ENCODE assay signal across 1 cellular context in genomic region chr19:42132851-42133528, GRCh38.
TF ChIP-seq lines count a peak whose summit lies in the region.

No MANE protein-coding gene starts in this region.

TF ChIP-seq in HepG2, 621 proteins besides CTCF, POLR2A, EP300 and RAD21 (continued from another document):
- TF ChIP-seq, protein P1, sequence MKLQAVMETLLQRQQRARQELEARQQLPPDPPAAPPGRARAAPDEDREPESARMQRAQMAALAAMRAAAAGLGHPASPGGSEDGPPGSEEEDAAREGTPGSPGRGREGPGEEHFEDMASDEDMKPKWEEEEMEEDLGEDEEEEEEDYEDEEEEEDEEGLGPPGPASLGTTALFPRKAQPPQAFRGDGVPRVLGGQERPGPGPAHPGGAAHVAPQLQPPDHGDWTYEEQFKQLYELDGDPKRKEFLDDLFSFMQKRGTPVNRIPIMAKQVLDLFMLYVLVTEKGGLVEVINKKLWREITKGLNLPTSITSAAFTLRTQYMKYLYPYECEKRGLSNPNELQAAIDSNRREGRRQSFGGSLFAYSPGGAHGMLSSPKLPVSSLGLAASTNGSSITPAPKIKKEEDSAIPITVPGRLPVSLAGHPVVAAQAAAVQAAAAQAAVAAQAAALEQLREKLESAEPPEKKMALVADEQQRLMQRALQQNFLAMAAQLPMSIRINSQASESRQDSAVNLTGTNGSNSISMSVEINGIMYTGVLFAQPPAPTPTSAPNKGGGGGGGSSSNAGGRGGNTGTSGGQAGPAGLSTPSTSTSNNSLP (IDR thresholded peaks at IDR 0.05; ENCODE audit: low read depth, low read length) = no peak
- TF ChIP-seq SIX4 (CRISPR knock-in tag; IDR thresholded peaks at IDR 0.05) (no peak), ZNF180 (CRISPR knock-in tag; IDR thresholded peaks at IDR 0.05; ENCODE audit: borderline replicate concordance, low read depth) (no peak), RARG (CRISPR knock-in tag; IDR thresholded peaks at IDR 0.05; ENCODE audit: low read depth) (no peak), ZNF256 (CRISPR knock-in tag; conservative IDR thresholded peaks at IDR 0.05) (no peak), ZNF205 (CRISPR knock-in tag; IDR thresholded peaks at IDR 0.05) (no peak), ZNF331 (CRISPR knock-in tag; IDR thresholded peaks at IDR 0.05) (no peak), NFKB2 (CRISPR knock-in tag; IDR thresholded peaks at IDR 0.05; ENCODE audit: borderline replicate concordance) (no peak), MED13 (CRISPR knock-in tag; IDR thresholded peaks at IDR 0.05) (no peak), DZIP1 (CRISPR knock-in tag; IDR thresholded peaks at IDR 0.05) (no peak), ZNF776 (CRISPR knock-in tag; IDR thresholded peaks at IDR 0.05) (no peak), IRF1 (CRISPR knock-in tag; IDR thresholded peaks at IDR 0.05; ENCODE audit: low read depth) (no peak), AGO1 (IDR thresholded peaks at IDR 0.05; ENCODE audit: low read depth, low read length, poor library complexity, severe bottlenecking) (no peak), ZNF7 (CRISPR knock-in tag; IDR thresholded peaks at IDR 0.05) (no peak), ZNF777 (CRISPR knock-in tag; IDR thresholded peaks at IDR 0.05) (no peak), NFE2L1 (CRISPR knock-in tag; IDR thresholded peaks at IDR 0.05; ENCODE audit: borderline replicate concordance) (no peak), THRA (CRISPR knock-in tag; IDR thresholded peaks at IDR 0.05; ENCODE audit: borderline replicate concordance) (no peak), ATRX (CRISPR knock-in tag; IDR thresholded peaks at IDR 0.05; ENCODE audit: borderline replicate concordance) (no peak), ZNF615 (CRISPR knock-in tag; IDR thresholded peaks at IDR 0.05; ENCODE audit: borderline replicate concordance) (no peak), SMARCE1 (IDR thresholded peaks at IDR 0.05; ENCODE audit: borderline replicate concordance) (no peak), ELF3 (CRISPR knock-in tag; IDR thresholded peaks at IDR 0.05) (no peak), NCOA2 (CRISPR knock-in tag; IDR thresholded peaks at IDR 0.05) (no peak), ZNF772 (CRISPR knock-in tag; IDR thresholded peaks at IDR 0.05) (no peak), ZNF225 (CRISPR knock-in tag; IDR thresholded peaks at IDR 0.05) (0 out of 2 replicates have a peak, but pooled peaks have one; percentile 28), KDM4B (CRISPR knock-in tag; IDR thresholded peaks at IDR 0.05) (no peak), ZSCAN30 (CRISPR knock-in tag; IDR thresholded peaks at IDR 0.05) (no peak), TBL1XR1 (IDR thresholded peaks at IDR 0.05; ENCODE audit: borderline replicate concordance, low read length, partially characterized antibody) (no peak), JDP2 (CRISPR knock-in tag; IDR thresholded peaks at IDR 0.05; ENCODE audit: borderline replicate concordance) (no peak), ZC3H13 (CRISPR knock-in tag; IDR thresholded peaks at IDR 0.05) (no peak), ZNF512 (CRISPR knock-in tag; IDR thresholded peaks at IDR 0.05) (no peak)
- TF ChIP-seq, protein P2, sequence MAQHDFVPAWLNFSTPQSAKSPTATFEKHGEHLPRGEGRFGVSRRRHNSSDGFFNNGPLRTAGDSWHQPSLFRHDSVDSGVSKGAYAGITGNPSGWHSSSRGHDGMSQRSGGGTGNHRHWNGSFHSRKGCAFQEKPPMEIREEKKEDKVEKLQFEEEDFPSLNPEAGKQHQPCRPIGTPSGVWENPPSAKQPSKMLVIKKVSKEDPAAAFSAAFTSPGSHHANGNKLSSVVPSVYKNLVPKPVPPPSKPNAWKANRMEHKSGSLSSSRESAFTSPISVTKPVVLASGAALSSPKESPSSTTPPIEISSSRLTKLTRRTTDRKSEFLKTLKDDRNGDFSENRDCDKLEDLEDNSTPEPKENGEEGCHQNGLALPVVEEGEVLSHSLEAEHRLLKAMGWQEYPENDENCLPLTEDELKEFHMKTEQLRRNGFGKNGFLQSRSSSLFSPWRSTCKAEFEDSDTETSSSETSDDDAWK (CRISPR knock-in tag; IDR thresholded peaks at IDR 0.05) = no peak
- TF ChIP-seq, protein P3, sequence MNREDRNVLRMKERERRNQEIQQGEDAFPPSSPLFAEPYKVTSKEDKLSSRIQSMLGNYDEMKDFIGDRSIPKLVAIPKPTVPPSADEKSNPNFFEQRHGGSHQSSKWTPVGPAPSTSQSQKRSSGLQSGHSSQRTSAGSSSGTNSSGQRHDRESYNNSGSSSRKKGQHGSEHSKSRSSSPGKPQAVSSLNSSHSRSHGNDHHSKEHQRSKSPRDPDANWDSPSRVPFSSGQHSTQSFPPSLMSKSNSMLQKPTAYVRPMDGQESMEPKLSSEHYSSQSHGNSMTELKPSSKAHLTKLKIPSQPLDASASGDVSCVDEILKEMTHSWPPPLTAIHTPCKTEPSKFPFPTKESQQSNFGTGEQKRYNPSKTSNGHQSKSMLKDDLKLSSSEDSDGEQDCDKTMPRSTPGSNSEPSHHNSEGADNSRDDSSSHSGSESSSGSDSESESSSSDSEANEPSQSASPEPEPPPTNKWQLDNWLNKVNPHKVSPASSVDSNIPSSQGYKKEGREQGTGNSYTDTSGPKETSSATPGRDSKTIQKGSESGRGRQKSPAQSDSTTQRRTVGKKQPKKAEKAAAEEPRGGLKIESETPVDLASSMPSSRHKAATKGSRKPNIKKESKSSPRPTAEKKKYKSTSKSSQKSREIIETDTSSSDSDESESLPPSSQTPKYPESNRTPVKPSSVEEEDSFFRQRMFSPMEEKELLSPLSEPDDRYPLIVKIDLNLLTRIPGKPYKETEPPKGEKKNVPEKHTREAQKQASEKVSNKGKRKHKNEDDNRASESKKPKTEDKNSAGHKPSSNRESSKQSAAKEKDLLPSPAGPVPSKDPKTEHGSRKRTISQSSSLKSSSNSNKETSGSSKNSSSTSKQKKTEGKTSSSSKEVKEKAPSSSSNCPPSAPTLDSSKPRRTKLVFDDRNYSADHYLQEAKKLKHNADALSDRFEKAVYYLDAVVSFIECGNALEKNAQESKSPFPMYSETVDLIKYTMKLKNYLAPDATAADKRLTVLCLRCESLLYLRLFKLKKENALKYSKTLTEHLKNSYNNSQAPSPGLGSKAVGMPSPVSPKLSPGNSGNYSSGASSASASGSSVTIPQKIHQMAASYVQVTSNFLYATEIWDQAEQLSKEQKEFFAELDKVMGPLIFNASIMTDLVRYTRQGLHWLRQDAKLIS (CRISPR knock-in tag; IDR thresholded peaks at IDR 0.05) = no peak
- TF ChIP-seq, protein P4, sequence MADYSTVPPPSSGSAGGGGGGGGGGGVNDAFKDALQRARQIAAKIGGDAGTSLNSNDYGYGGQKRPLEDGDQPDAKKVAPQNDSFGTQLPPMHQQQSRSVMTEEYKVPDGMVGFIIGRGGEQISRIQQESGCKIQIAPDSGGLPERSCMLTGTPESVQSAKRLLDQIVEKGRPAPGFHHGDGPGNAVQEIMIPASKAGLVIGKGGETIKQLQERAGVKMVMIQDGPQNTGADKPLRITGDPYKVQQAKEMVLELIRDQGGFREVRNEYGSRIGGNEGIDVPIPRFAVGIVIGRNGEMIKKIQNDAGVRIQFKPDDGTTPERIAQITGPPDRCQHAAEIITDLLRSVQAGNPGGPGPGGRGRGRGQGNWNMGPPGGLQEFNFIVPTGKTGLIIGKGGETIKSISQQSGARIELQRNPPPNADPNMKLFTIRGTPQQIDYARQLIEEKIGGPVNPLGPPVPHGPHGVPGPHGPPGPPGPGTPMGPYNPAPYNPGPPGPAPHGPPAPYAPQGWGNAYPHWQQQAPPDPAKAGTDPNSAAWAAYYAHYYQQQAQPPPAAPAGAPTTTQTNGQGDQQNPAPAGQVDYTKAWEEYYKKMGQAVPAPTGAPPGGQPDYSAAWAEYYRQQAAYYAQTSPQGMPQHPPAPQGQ (CRISPR knock-in tag; IDR thresholded peaks at IDR 0.05; ENCODE audit: borderline replicate concordance) = no peak
- TF ChIP-seq, protein P5, sequence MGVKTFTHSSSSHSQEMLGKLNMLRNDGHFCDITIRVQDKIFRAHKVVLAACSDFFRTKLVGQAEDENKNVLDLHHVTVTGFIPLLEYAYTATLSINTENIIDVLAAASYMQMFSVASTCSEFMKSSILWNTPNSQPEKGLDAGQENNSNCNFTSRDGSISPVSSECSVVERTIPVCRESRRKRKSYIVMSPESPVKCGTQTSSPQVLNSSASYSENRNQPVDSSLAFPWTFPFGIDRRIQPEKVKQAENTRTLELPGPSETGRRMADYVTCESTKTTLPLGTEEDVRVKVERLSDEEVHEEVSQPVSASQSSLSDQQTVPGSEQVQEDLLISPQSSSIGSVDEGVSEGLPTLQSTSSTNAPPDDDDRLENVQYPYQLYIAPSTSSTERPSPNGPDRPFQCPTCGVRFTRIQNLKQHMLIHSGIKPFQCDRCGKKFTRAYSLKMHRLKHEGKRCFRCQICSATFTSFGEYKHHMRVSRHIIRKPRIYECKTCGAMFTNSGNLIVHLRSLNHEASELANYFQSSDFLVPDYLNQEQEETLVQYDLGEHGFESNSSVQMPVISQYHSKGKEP (CRISPR knock-in tag; IDR thresholded peaks at IDR 0.05) = no peak
- TF ChIP-seq, protein P6, sequence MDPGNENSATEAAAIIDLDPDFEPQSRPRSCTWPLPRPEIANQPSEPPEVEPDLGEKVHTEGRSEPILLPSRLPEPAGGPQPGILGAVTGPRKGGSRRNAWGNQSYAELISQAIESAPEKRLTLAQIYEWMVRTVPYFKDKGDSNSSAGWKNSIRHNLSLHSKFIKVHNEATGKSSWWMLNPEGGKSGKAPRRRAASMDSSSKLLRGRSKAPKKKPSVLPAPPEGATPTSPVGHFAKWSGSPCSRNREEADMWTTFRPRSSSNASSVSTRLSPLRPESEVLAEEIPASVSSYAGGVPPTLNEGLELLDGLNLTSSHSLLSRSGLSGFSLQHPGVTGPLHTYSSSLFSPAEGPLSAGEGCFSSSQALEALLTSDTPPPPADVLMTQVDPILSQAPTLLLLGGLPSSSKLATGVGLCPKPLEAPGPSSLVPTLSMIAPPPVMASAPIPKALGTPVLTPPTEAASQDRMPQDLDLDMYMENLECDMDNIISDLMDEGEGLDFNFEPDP (CRISPR knock-in tag; conservative IDR thresholded peaks at IDR 0.05) = no peak
- TF ChIP-seq, protein P7, sequence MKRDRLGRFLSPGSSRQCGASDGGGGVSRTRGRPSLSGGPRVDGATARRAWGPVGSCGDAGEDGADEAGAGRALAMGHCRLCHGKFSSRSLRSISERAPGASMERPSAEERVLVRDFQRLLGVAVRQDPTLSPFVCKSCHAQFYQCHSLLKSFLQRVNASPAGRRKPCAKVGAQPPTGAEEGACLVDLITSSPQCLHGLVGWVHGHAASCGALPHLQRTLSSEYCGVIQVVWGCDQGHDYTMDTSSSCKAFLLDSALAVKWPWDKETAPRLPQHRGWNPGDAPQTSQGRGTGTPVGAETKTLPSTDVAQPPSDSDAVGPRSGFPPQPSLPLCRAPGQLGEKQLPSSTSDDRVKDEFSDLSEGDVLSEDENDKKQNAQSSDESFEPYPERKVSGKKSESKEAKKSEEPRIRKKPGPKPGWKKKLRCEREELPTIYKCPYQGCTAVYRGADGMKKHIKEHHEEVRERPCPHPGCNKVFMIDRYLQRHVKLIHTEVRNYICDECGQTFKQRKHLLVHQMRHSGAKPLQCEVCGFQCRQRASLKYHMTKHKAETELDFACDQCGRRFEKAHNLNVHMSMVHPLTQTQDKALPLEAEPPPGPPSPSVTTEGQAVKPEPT (CRISPR knock-in tag; IDR thresholded peaks at IDR 0.05; ENCODE audit: low read depth) = no peak
